1 cellular context compared by ENCODE assay signal in genomic region chr17:32275060-32276042, GRCh38.
A peak's percentile ranks its signal among the peaks of the same experiment; 100 is the strongest.
TF ChIP-seq lines count a peak whose summit lies in the region.

No MANE protein-coding gene starts in this region.

TF ChIP-seq in K562, 482 proteins besides CTCF, POLR2A, EP300 and RAD21 (continued from another document):
- TF ChIP-seq SMAD1 (IDR thresholded peaks at IDR 0.05; ENCODE audit: low read depth, low read length, partially characterized antibody) (no peak), SIRT6 (IDR thresholded peaks at IDR 0.05; ENCODE audit: low read depth, low read length) (no peak), NFE2 (IDR thresholded peaks at IDR 0.05; ENCODE audit: low read depth) (peak; percentile 95), MXI1 (IDR thresholded peaks at IDR 0.05; ENCODE audit: low read depth, low read length) (no peak), SPI1 (IDR thresholded peaks at IDR 0.05; ENCODE audit: borderline replicate concordance, low read depth, low read length) (no peak), GATAD2B (IDR thresholded peaks at IDR 0.05; ENCODE audit: borderline replicate concordance) (no peak), SAFB (IDR thresholded peaks at IDR 0.05; ENCODE audit: borderline replicate concordance, low read depth, low read length) (no peak), ZNF263 (CRISPR knock-in tag; IDR thresholded peaks at IDR 0.05; ENCODE audit: borderline replicate concordance) (no peak), ZNF316 (IDR thresholded peaks at IDR 0.05) (peak; percentile 92), CREM (IDR thresholded peaks at IDR 0.05; ENCODE audit: low read depth) (peak; percentile 59), ZNF707 (CRISPR knock-in tag; conservative IDR thresholded peaks at IDR 0.05) (no peak), MAFK (IDR thresholded peaks at IDR 0.05; ENCODE audit: low read length) (peak; percentile 78), SRSF7 (optimal IDR thresholded peaks at IDR 0.05; ENCODE audit: low read depth, low read length) (no peak), SRF (CRISPR knock-in tag; IDR thresholded peaks at IDR 0.05) (no peak), FOSL1 (tag; conservative IDR thresholded peaks at IDR 0.05) (peak; percentile 79), RBM25 (IDR thresholded peaks at IDR 0.05; ENCODE audit: low read depth, low read length, severe bottlenecking) (peak; percentile 13), ZNF57 (CRISPR knock-in tag; IDR thresholded peaks at IDR 0.05) (no peak), MLLT1 (IDR thresholded peaks at IDR 0.05) (no peak), ZNF133 (CRISPR knock-in tag; IDR thresholded peaks at IDR 0.05) (no peak), SMARCE1 (IDR thresholded peaks at IDR 0.05) (peak; percentile 80), RCOR1 (IDR thresholded peaks at IDR 0.05; ENCODE audit: borderline replicate concordance in 1 of 2, low read depth in 2 of 2, low read length in 2 of 2) (peak in 1 of 2 experiments; percentile 83; a peak in 1 of 4 replicates), DPF2 (IDR thresholded peaks at IDR 0.05) (peak; percentile 78), PPARD (CRISPR knock-in tag; IDR thresholded peaks at IDR 0.05) (no peak), ATF1 (CRISPR knock-in tag; IDR thresholded peaks at IDR 0.05) (no peak), ATF1 (tag; IDR thresholded peaks at IDR 0.05) (0 out of 2 replicates have a peak, but pooled peaks have one; percentile 13), KDM1A (IDR thresholded peaks at IDR 0.05) (peak in 1 of 2 experiments; percentile 39; a peak in 1 of 4 replicates), MAFF (IDR thresholded peaks at IDR 0.05; ENCODE audit: low read length) (peak; percentile 39), SIN3A (IDR thresholded peaks at IDR 0.05; ENCODE audit: borderline replicate concordance in 2 of 2, control insufficient read depth in 1 of 2, low read depth in 2 of 2, low read length in 2 of 2) (no peak), MAFG (tag; conservative IDR thresholded peaks at IDR 0.05) (peak; percentile 88), ZBTB7A (IDR thresholded peaks at IDR 0.05; ENCODE audit: borderline replicate concordance, control insufficient read depth, low read depth, low read length) (peak; percentile 92; the same call in 1 of the 2 replicates), ARID1B (IDR thresholded peaks at IDR 0.05) (peak; percentile 72), RNF2 (IDR thresholded peaks at IDR 0.05) (no peak), FOS (IDR thresholded peaks at IDR 0.05; ENCODE audit: extremely low read depth, insufficient read length) (peak; percentile 31), CBFA2T3 (IDR thresholded peaks at IDR 0.05) (peak; percentile 42; the same call in 1 of the 2 replicates), HEY1 (CRISPR knock-in tag; IDR thresholded peaks at IDR 0.05; ENCODE audit: borderline replicate concordance) (no peak), C11orf30 (IDR thresholded peaks at IDR 0.05; ENCODE audit: low read depth) (peak; percentile 94), JUND (IDR thresholded peaks at IDR 0.05; ENCODE audit: borderline replicate concordance, low read depth, low read length) (peak; percentile 89), JUND (tag; IDR thresholded peaks at IDR 0.05; ENCODE audit: borderline replicate concordance, low read depth, low read length) (peak; percentile 86; the same call in 2 of the 3 replicates), JUN (IDR thresholded peaks at IDR 0.05; ENCODE audit: borderline replicate concordance, low read depth, low read length) (peak; percentile 89; the same call in 1 of the 2 replicates), JUN (CRISPR knock-in tag; IDR thresholded peaks at IDR 0.05; ENCODE audit: borderline replicate concordance) (no peak), ESRRA (IDR thresholded peaks at IDR 0.05; ENCODE audit: borderline replicate concordance, low read depth) (no peak)
- TF ChIP-seq, protein P1, sequence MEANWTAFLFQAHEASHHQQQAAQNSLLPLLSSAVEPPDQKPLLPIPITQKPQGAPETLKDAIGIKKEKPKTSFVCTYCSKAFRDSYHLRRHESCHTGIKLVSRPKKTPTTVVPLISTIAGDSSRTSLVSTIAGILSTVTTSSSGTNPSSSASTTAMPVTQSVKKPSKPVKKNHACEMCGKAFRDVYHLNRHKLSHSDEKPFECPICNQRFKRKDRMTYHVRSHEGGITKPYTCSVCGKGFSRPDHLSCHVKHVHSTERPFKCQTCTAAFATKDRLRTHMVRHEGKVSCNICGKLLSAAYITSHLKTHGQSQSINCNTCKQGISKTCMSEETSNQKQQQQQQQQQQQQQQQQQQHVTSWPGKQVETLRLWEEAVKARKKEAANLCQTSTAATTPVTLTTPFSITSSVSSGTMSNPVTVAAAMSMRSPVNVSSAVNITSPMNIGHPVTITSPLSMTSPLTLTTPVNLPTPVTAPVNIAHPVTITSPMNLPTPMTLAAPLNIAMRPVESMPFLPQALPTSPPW (CRISPR knock-in tag; IDR thresholded peaks at IDR 0.05): 0 out of 2 replicates have a peak, but pooled peaks have one; percentile 26
